13 cellular contexts compared by ENCODE assay signal in genomic region chr15:41988896-41989572, GRCh38. TPM values are rescaled to one million over a fixed set of nuclear protein-coding genes. Genes with fewer than 3 reads are reported as not detected.
"Had no signal": no experiment of that assay in that cellular context is flagged by ENCODE, and none has a peak within 500 bp of the region (broad histone marks: within the 10 kb centered on the region; RNA-seq: fewer than 3 reads in every experiment).

No MANE protein-coding gene starts in this region.

- H3K4me3 ChIP-seq: esophagus muscularis mucosa, lung, sigmoid colon had no signal

- H3K27ac Mint-ChIP-seq: endodermal cell; immature natural killer cell; naive B cell; T-helper 1 cell treated with Interleukin-12 subunit alpha and Interleukin-12 subunit beta and Interleukin-4 antibody, amounts not matched to agents 30 μg/mL and 1 μg/mL, for 36 hours had no signal

- H3K4me1 Mint-ChIP-seq: immature natural killer cell had no signal

- H3K4me3 Mint-ChIP-seq: endodermal cell; immature natural killer cell; naive B cell; T-helper 1 cell treated with Interleukin-12 subunit alpha and Interleukin-12 subunit beta and Interleukin-4 antibody, amounts not matched to agents 30 μg/mL and 1 μg/mL, for 36 hours had no signal

- H3K9me3 Mint-ChIP-seq: activated naive CD4-positive, alpha-beta T cell treated with anti-CD3 and anti-CD28 coated beads, Interleukin-2, amount 50 U/mL, for 72 hours; endodermal cell; immature natural killer cell; naive B cell; T-helper 1 cell treated with Interleukin-12 subunit alpha and Interleukin-12 subunit beta and Interleukin-4 antibody, amounts not matched to agents 30 μg/mL and 1 μg/mL, for 36 hours had no signal

- H3K36me3 Mint-ChIP-seq: activated naive CD4-positive, alpha-beta T cell treated with anti-CD3 and anti-CD28 coated beads, Interleukin-2, amount 50 U/mL, for 72 hours; immature natural killer cell; naive B cell had no signal

- H3K9me3 ChIP-seq: esophagus muscularis mucosa, sigmoid colon had no signal

- H3K4me1 ChIP-seq: esophagus muscularis mucosa, sigmoid colon had no signal

- H3K27ac ChIP-seq: esophagus muscularis mucosa, sigmoid colon had no signal

- H3K27me3 ChIP-seq: esophagus muscularis mucosa had no signal

- H3K36me3 ChIP-seq: esophagus muscularis mucosa, sigmoid colon had no signal

RNA-seq across cellular contexts. Expression of gene PLA2G4E, which starts 31.8 kb away (rescaled TPM):
- total RNA-seq: activated CD8-positive, alpha-beta memory T cell treated with anti-CD3 and anti-CD28 coated beads for 36 hours; activated naive CD4-positive, alpha-beta T cell treated with anti-CD3 and anti-CD28 coated beads, Interleukin-2, amount 50 U/mL, for 72 hours; cerebellum; dermis microvascular lymphatic vessel endothelial cell; endodermal cell; esophagus muscularis mucosa; fibroblast of villous mesenchyme; pulmonary artery endothelial cell; sigmoid colon had no signal
- polyA plus RNA-seq: immature natural killer cell had no signal
